Comparison of ENCODE assay signal across 19 cellular contexts in the genomic region with DNA sequence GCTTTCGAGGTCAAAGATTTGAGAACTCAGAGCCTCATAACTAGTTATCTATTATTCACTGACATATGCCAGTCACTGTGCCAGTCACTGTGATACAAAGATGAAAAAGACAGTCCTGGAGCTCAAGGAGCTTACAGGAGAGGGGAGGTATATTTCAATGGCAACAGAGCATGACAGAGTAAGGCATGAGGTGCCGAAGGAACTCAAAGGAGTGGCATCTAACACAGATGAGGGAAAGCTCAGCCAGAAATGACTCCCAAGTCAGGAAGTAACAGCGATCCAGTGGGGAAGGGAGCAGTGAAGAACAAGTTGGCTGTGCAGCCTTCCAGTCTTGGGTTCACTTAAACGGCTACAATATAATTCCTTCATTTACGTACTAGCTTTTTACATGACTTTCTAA. TPM values are rescaled to one million over a fixed set of nuclear protein-coding genes. Genes with fewer than 3 reads are reported as not detected.
DNase-seq lines count a peak whose midpoint lies in the region; ATAC-seq and FAIRE-seq lines count a peak whose summit lies in the region.
"Had no signal": no experiment of that assay in that cellular context is flagged by ENCODE, and none has a peak within 500 bp of the region (broad histone marks: within the 10 kb centered on the region; RNA-seq: fewer than 3 reads in every experiment).

No MANE protein-coding gene starts in this region.

- H3K9ac ChIP-seq in iPS-20b (ENCODE audit: low read depth, low read length), result peak overlapping the region; percentile 16; the same call in 1 of the 2 replicates

- H3K4me3 ChIP-seq in H7 (ENCODE audit: insufficient read depth, low read depth, low read length) (no peak overlapping the region), iPS-20b (ENCODE audit: low read length) (no peak overlapping the region), small intestine (ENCODE audit: low read depth in 1 of 2, low read length in 2 of 2) (no peak overlapping the region)
- H3K4me3 ChIP-seq: left lung, MG63 had no signal

- peak; percentile 3 for DNase-seq in H7
- peak; percentile 6 for DNase-seq in NCI-H2196 treated with DMSO at 0.1 percent for 48 hours (lab: John Stamatoyannopoulos, UW; ENCODE audit: unreplicated experiment)
- DNase-seq in small intestine, result peak; percentile 20
- no peak for DNase-seq in NCI-H2029 treated with DMSO at 0.1 percent for 48 hours (lab: John Stamatoyannopoulos, UW)
- DNase-seq in SK-N-DZ (ENCODE audit: low spot score), result no peak
- DNase-seq: activated CD4-positive, alpha-beta T cell treated with anti-CD3 and anti-CD28 coated beads, Interleukin-2, amount 50 U/mL, for 4 hours; activated naive CD4-positive, alpha-beta T cell treated with anti-CD3 and anti-CD28 coated beads for 36 hours; anterior cingulate cortex; Caco-2; foreskin keratinocyte; GDM1; left lung; MG63; NCI-H446 treated with DMSO at 0.1 percent for 48 hours; stimulated activated CD4-positive, alpha-beta T cell treated with anti-CD3 and anti-CD28 coated beads, Interleukin-2, amount 100 ng/mL, for 48 hours; T-cell had no signal

- H3K27ac ChIP-seq in iPS-20b (ENCODE audit: low read length), result no peak overlapping the region
- H3K27ac ChIP-seq in small intestine (ENCODE audit: low read depth in 1 of 2, low read length in 1 of 2), result peak overlapping the region in 1 of 2 donors; percentile 15
- H3K27ac ChIP-seq: foreskin keratinocyte, left lung had no signal

- H3K36me3 ChIP-seq in H7 (replicated peaks; ENCODE audit: control insufficient read depth, insufficient read depth, low read length) (no peaks in the 10 kb centered on the region), iPS-20b (ENCODE audit: insufficient read depth, low read depth, low read length) (peaks cover 14% of the 10 kb centered on the region), small intestine (ENCODE audit: control insufficient read depth in 2 of 2, insufficient read depth in 2 of 2, low read length in 2 of 2) (no peaks in the 10 kb centered on the region)

- FAIRE-seq in small intestine (lab: Jason Lieb, UNC), result no peak

- 59 to 68% (median 68%) methylated on average over 5 of the region's 5 CpGs for WGBS in small intestine, 3 donors

- H3K4me1 ChIP-seq in iPS-20b (ENCODE audit: insufficient read depth, low read length) (peaks cover 10% of the 10 kb centered on the region), small intestine (ENCODE audit: control insufficient read depth in 2 of 2, insufficient read depth in 1 of 2, low read depth in 1 of 2, low read length in 1 of 2) (peaks cover 2% of the 10 kb centered on the region in 2 donors)
- H3K4me1 ChIP-seq: foreskin keratinocyte had no signal

- no peak for ATAC-seq in GM19035 (IDR thresholded peaks at IDR 0.05; ENCODE audit: unreplicated experiment)
- ATAC-seq: foreskin keratinocyte, Right ventricle myocardium inferior, T-cell had no signal

- no peaks in the 10 kb centered on the region for H3K27me3 ChIP-seq in H7 (ENCODE audit: control insufficient read depth, insufficient read depth, low read length)
- no peaks in the 10 kb centered on the region for H3K27me3 ChIP-seq in iPS-20b (ENCODE audit: insufficient read depth, low read length)
- H3K27me3 ChIP-seq in small intestine (ENCODE audit: control insufficient read depth in 2 of 2, insufficient read depth in 2 of 2, low read length in 2 of 2), result no peaks in the 10 kb centered on the region
- H3K27me3 ChIP-seq: foreskin keratinocyte, left lung, MG63 had no signal

- H3K9me3 ChIP-seq in iPS-20b (ENCODE audit: insufficient read depth, low read depth, low read length) (peaks cover 3% of the 10 kb centered on the region; the same call in 1 of the 2 replicates), small intestine (ENCODE audit: control insufficient read depth, low read depth) (no peaks in the 10 kb centered on the region)
- H3K9me3 ChIP-seq: left lung, MG63 had no signal

RNA-seq across cellular contexts. Expression of a gene that starts 46.6 kb away (rescaled TPM):
- 3.7 and 4.2 TPM in 2 replicates for total RNA-seq in H7 (2014; rRNA removed; shearing (Covaris generic))
- 10 to 100 TPM; 12.7 to 20.4 (median 17.0) TPM for polyA plus RNA-seq in small intestine
- 7.1 and 10.8 TPM in 2 replicates for polyA plus RNA-seq in SK-N-DZ (2014; cell fraction: cytosol; rRNA removed)
- 6.8 and 21.8 TPM in 2 replicates for polyA plus RNA-seq in SK-N-DZ (2014; cell fraction: nucleus; rRNA removed)

Comparison
In these comparisons a context has a peak if more than half of its experiments do, and no peak if none do; other contexts are left out.
1. DNase-seq: peak in H7 (single experiment), NCI-H2196 treated with DMSO at 0.1 percent for 48 hours (single experiment) and small intestine (single experiment); none in NCI-H2029 treated with DMSO at 0.1 percent for 48 hours (single experiment) and SK-N-DZ (single experiment).